ENCODE assay signal across 1 cellular context in genomic region chr17:45894022-45894784, GRCh38.
TF ChIP-seq lines count a peak whose summit lies in the region.

Gene MAPT (plus strand): TSS chr17:45894554. CDS start chr17:45962338, 67,784 bp downstream.

TF ChIP-seq in K562, 482 proteins besides CTCF, POLR2A, EP300 and RAD21 (continued from another document):
- TF ChIP-seq JUNB (CRISPR knock-in tag; conservative IDR thresholded peaks at IDR 0.05) = no peak
- no peak for TF ChIP-seq THRAP3 (IDR thresholded peaks at IDR 0.05; ENCODE audit: borderline replicate concordance)
- peak in 1 of 2 experiments; percentile 70; a peak in 2 of 4 replicates for TF ChIP-seq ZNF639 (CRISPR knock-in tag; conservative IDR thresholded peaks at IDR 0.05 in 1 of 2, IDR thresholded peaks at IDR 0.05 in 1 of 2)
- no peak for TF ChIP-seq ZNF253 (CRISPR knock-in tag; conservative IDR thresholded peaks at IDR 0.05)
- TF ChIP-seq ESRRB (CRISPR knock-in tag; IDR thresholded peaks at IDR 0.05; ENCODE audit: borderline replicate concordance) = no peak
- peak; percentile 78 for TF ChIP-seq ATF7 (IDR thresholded peaks at IDR 0.05)
- no peak for TF ChIP-seq ZBTB26 (CRISPR knock-in tag; IDR thresholded peaks at IDR 0.05)
